1 cellular context compared by ENCODE assay signal in genomic region chr1:39926820-39927219, GRCh38.
TF ChIP-seq lines count a peak whose summit lies in the region.

No MANE protein-coding gene starts in this region.

TF ChIP-seq in H1, 55 proteins besides CTCF, POLR2A, EP300 and RAD21:
- TF ChIP-seq SP1 (IDR thresholded peaks at IDR 0.05; ENCODE audit: low read depth, low read length) (no peak), CEBPB (IDR thresholded peaks at IDR 0.05; ENCODE audit: low read depth, low read length) (no peak), SP4 (IDR thresholded peaks at IDR 0.05; ENCODE audit: low read length) (no peak), POU5F1 (IDR thresholded peaks at IDR 0.05; ENCODE audit: low read depth, low read length) (no peak)
